30 cellular contexts compared by ENCODE assay signal in the genomic region with DNA sequence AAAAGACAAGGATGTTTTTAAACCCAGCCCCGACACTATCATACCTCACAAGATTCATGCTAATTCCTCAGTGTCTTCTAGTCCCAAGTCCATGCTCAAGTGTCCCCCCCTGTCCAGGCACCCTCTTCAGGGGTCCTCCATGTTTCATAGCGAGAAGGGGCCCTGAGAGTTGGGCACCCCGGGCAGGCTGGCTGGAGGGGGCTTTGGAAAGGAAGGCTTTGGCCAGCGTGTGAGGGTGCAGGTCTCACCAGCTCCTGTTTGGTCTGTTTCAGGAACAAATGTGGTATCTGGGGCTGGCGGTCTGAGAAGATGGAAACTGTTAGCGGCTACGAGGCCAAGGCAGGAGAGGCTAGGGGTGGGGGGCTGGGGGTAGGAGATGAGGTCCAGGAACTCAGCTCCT. TPM values are rescaled to one million over a fixed set of nuclear protein-coding genes. Genes with fewer than 3 reads are reported as not detected.
A peak's percentile ranks its signal among the peaks of the same experiment; 100 is the strongest.
DNase-seq lines count a peak whose midpoint lies in the region; ATAC-seq lines count a peak whose summit lies in the region.
"Had no signal": no experiment of that assay in that cellular context is flagged by ENCODE, and none has a peak within 500 bp of the region (broad histone marks: within the 10 kb centered on the region; RNA-seq: fewer than 3 reads in every experiment).

No MANE protein-coding gene starts in this region.

- no peak overlapping the region for H2AK5ac ChIP-seq in neuronal stem cell (ENCODE audit: low read depth, low read length)

- peak overlapping the region; percentile 55 for H3K27ac Mint-ChIP-seq in activated CD4-positive, alpha-beta T cell treated with anti-CD3 and anti-CD28 coated beads, Interleukin-2, amount 10 ng/mL, durations not matched to agents 24 days and 14 days
- peak overlapping the region in 6 of 8 donors; percentile 29 to 82 (median 59) for H3K27ac Mint-ChIP-seq in CD8-positive, alpha-beta memory T cell
- peak overlapping the region; percentile 40 for H3K27ac Mint-ChIP-seq in activated T-helper 2 cell treated with anti-CD3 and anti-CD28 coated beads, Interferon-gamma antibody, Interleukin-2, Interleukin-4, amounts not matched to agents 10 μg/mL and 5 μg/mL and 100 μg/mL, durations not matched to agents 14 hours and 24 hours and 36 hours
- H3K27ac Mint-ChIP-seq: CD4-positive, alpha-beta T cell; GM23338; nephron had no signal

- H3K27me3 Mint-ChIP-seq in activated CD4-positive, alpha-beta T cell treated with anti-CD3 and anti-CD28 coated beads, Interleukin-2, amount 10 ng/mL, durations not matched to agents 24 days and 14 days, result no peaks in the 10 kb centered on the region
- no peaks in the 10 kb centered on the region for H3K27me3 Mint-ChIP-seq in CD8-positive, alpha-beta memory T cell
- no peaks in the 10 kb centered on the region for H3K27me3 Mint-ChIP-seq in activated T-helper 2 cell treated with anti-CD3 and anti-CD28 coated beads, Interferon-gamma antibody, Interleukin-2, Interleukin-4, amounts not matched to agents 10 μg/mL and 5 μg/mL and 100 μg/mL, durations not matched to agents 14 hours and 24 hours and 36 hours (ENCODE audit: low read depth)
- H3K27me3 Mint-ChIP-seq: CD4-positive, alpha-beta T cell had no signal

- H3K4me2 ChIP-seq in neuronal stem cell (ENCODE audit: insufficient read depth, low read length, poor library complexity, severe bottlenecking), result no peak overlapping the region
- H3K4me2 ChIP-seq: GM23338 had no signal

- H3K4me1 Mint-ChIP-seq in activated CD4-positive, alpha-beta T cell treated with anti-CD3 and anti-CD28 coated beads, Interleukin-2, amount 10 ng/mL, durations not matched to agents 24 days and 14 days, result peaks cover 3% of the 10 kb centered on the region
- peaks cover 17 to 39% (median 26%) of the 10 kb centered on the region in 3 donors for H3K4me1 Mint-ChIP-seq in CD8-positive, alpha-beta memory T cell
- peaks cover 9% of the 10 kb centered on the region for H3K4me1 Mint-ChIP-seq in activated T-helper 2 cell treated with anti-CD3 and anti-CD28 coated beads, Interferon-gamma antibody, Interleukin-2, Interleukin-4, amounts not matched to agents 10 μg/mL and 5 μg/mL and 100 μg/mL, durations not matched to agents 14 hours and 24 hours and 36 hours (ENCODE audit: low read depth)

- H3K27ac ChIP-seq in CD8-positive, alpha-beta memory T cell (ENCODE audit: low read depth, low read length), result no peak overlapping the region
- H3K27ac ChIP-seq in neuronal stem cell (replicated peaks; ENCODE audit: low read length), result no peak overlapping the region
- H3K27ac ChIP-seq: brain microvascular endothelial cell, dorsolateral prefrontal cortex, heart right ventricle, pancreas, Peyer's patch, SJCRH30, testis had no signal

- intact Hi-C loops in activated CD4-positive, alpha-beta T cell treated with anti-CD3 and anti-CD28 coated beads, Interleukin-2, amount 10 ng/mL, durations not matched to agents 24 days and 14 days (cut with micrococcal nuclease), result no loop called here
- intact Hi-C loops in activated T-helper 2 cell treated with anti-CD3 and anti-CD28 coated beads, Interferon-gamma antibody, Interleukin-2, Interleukin-4, amounts not matched to agents 10 μg/mL and 5 μg/mL and 100 μg/mL, durations not matched to agents 14 hours and 24 hours and 36 hours (cut with micrococcal nuclease), result no loop called here

- no peak overlapping the region for H3K18ac ChIP-seq in neuronal stem cell (ENCODE audit: low read length)

- peak overlapping the region; percentile 53 for H2BK5ac ChIP-seq in neuronal stem cell (ENCODE audit: low read length)

- H2BK15ac ChIP-seq in neuronal stem cell (ENCODE audit: low read length), result no peak overlapping the region

- no peak overlapping the region for H2AFZ ChIP-seq in neuronal stem cell (ENCODE audit: low read length)
- H2AFZ ChIP-seq: GM23338 had no signal

- no peak overlapping the region for H3K4me3 ChIP-seq in CD8-positive, alpha-beta memory T cell (ENCODE audit: low read length)
- no peak overlapping the region for H3K4me3 ChIP-seq in neuronal stem cell (ENCODE audit: low read length in 2 of 2)
- H3K4me3 ChIP-seq: dorsolateral prefrontal cortex, GM23338, heart right ventricle, lung, pancreas, Peyer's patch, SJCRH30, testis had no signal

- ATAC-seq in HG02970 (IDR thresholded peaks at IDR 0.05; ENCODE audit: low FRiP score, unreplicated experiment), result no peak
- ATAC-seq: activated CD4-positive, CD25-positive, alpha-beta regulatory T cell treated with anti-CD3 and anti-CD28 coated beads, Interleukin-2, amount 50 U/mL, for 24 hours; GM23338; heart right ventricle; pancreas; stimulated activated naive CD8-positive, alpha-beta T cell treated with anti-CD3 and anti-CD28 coated beads, Interleukin-15, Interleukin-2, amounts not matched to agents 100 U/mL and 50 U/mL, for 24 hours had no signal

- H2BK12ac ChIP-seq in neuronal stem cell (ENCODE audit: low read length), result no peak overlapping the region

- H4K8ac ChIP-seq in neuronal stem cell (ENCODE audit: low read depth, low read length), result no peak overlapping the region

- no peaks in the 10 kb centered on the region for H3K27me3 ChIP-seq in CD8-positive, alpha-beta memory T cell (ENCODE audit: insufficient read depth, low read length, poor library complexity, severe bottlenecking)
- peaks cover 0 to 1% (median 0%) of the 10 kb centered on the region in 3 experiments for H3K27me3 ChIP-seq in neuronal stem cell (ENCODE audit: control insufficient read depth in 3 of 3, insufficient read depth in 3 of 3, low read depth in 1 of 3, low read length in 3 of 3)
- H3K27me3 ChIP-seq: brain microvascular endothelial cell, dorsolateral prefrontal cortex, heart right ventricle, pancreas, Peyer's patch, SJCRH30, testis had no signal

- POLR2A ChIA-PET in CD8-positive, alpha-beta memory T cell (lab: Charles Lee), result interaction anchor here (0.6 to 0.9 kb wide), 2 partner anchors 27 to 47 kb away, joined by 3 to 7 read pairs; no protein-coding TSS in a partner anchor

- H3K9me3 Mint-ChIP-seq in activated CD4-positive, alpha-beta T cell treated with anti-CD3 and anti-CD28 coated beads, Interleukin-2, amount 10 ng/mL, durations not matched to agents 24 days and 14 days, result peaks cover 8% of the 10 kb centered on the region
- H3K9me3 Mint-ChIP-seq in CD8-positive, alpha-beta memory T cell, result peaks cover 4 to 16% (median 10%) of the 10 kb centered on the region in 5 donors
- H3K9me3 Mint-ChIP-seq in activated T-helper 2 cell treated with anti-CD3 and anti-CD28 coated beads, Interferon-gamma antibody, Interleukin-2, Interleukin-4, amounts not matched to agents 10 μg/mL and 5 μg/mL and 100 μg/mL, durations not matched to agents 14 hours and 24 hours and 36 hours, result peaks cover 18% of the 10 kb centered on the region

- H3K4me3 Mint-ChIP-seq in activated CD4-positive, alpha-beta T cell treated with anti-CD3 and anti-CD28 coated beads, Interleukin-2, amount 10 ng/mL, durations not matched to agents 24 days and 14 days, result no peak overlapping the region
- H3K4me3 Mint-ChIP-seq in CD8-positive, alpha-beta memory T cell, result peak overlapping the region in 1 of 7 donors; percentile 67
- H3K4me3 Mint-ChIP-seq in activated T-helper 2 cell treated with anti-CD3 and anti-CD28 coated beads, Interferon-gamma antibody, Interleukin-2, Interleukin-4, amounts not matched to agents 10 μg/mL and 5 μg/mL and 100 μg/mL, durations not matched to agents 14 hours and 24 hours and 36 hours (ENCODE audit: low read depth), result no peak overlapping the region
- H3K4me3 Mint-ChIP-seq: CD4-positive, alpha-beta T cell; GM23338; nephron had no signal

- CTCF ChIA-PET in CD8-positive, alpha-beta memory T cell (lab: Charles Lee), result interaction anchor here (0.8 to 1.8 kb wide), 3 partner anchors 10 to 19 kb away, joined by 3 to 4 read pairs (median 4); partner anchors contain the start of gene ANKRD13D

- no peak overlapping the region for H3K9ac ChIP-seq in neuronal stem cell (ENCODE audit: low read depth, low read length, poor library complexity)

- H3K4me1 ChIP-seq in CD8-positive, alpha-beta memory T cell (ENCODE audit: insufficient read depth, low read length), result peaks cover 16% of the 10 kb centered on the region
- peaks cover 0 to 11% of the 10 kb centered on the region in 2 donors for H3K4me1 ChIP-seq in neuronal stem cell (ENCODE audit: control insufficient read depth in 2 of 2, insufficient read depth in 1 of 2, low read depth in 1 of 2, low read length in 2 of 2)

- H3K14ac ChIP-seq in neuronal stem cell (ENCODE audit: low read length), result no peak overlapping the region

- no CpG with 5 or more reads among the region's 7 CpGs for WGBS in neuronal stem cell (ENCODE audit: extremely low coverage in 2 of 2, insufficient read length in 2 of 2, insufficient replicate concordance in 1 of 2), 2 donors

- no peak overlapping the region for H3K23ac ChIP-seq in neuronal stem cell (ENCODE audit: low read depth, low read length, poor library complexity)

- peaks cover 6% of the 10 kb centered on the region for H3K9me3 ChIP-seq in CD8-positive, alpha-beta memory T cell (ENCODE audit: low read length)
- H3K9me3 ChIP-seq in neuronal stem cell (replicated peaks in 1 of 2; ENCODE audit: control insufficient read depth in 2 of 2, insufficient read depth in 1 of 2, low read depth in 1 of 2, low read length in 2 of 2), result peaks cover 0 to 22% of the 10 kb centered on the region in 2 donors
- H3K9me3 ChIP-seq: pancreas, testis had no signal

- H3K36me3 Mint-ChIP-seq in activated CD4-positive, alpha-beta T cell treated with anti-CD3 and anti-CD28 coated beads, Interleukin-2, amount 10 ng/mL, durations not matched to agents 24 days and 14 days (ENCODE audit: low read depth), result peaks cover 58% of the 10 kb centered on the region
- peaks cover 21 to 65% (median 34%) of the 10 kb centered on the region in 3 donors for H3K36me3 Mint-ChIP-seq in CD8-positive, alpha-beta memory T cell
- H3K36me3 Mint-ChIP-seq in activated T-helper 2 cell treated with anti-CD3 and anti-CD28 coated beads, Interferon-gamma antibody, Interleukin-2, Interleukin-4, amounts not matched to agents 10 μg/mL and 5 μg/mL and 100 μg/mL, durations not matched to agents 14 hours and 24 hours and 36 hours (ENCODE audit: low read depth), result peaks cover 76% of the 10 kb centered on the region

- peaks cover 22% of the 10 kb centered on the region for H3K36me3 ChIP-seq in CD8-positive, alpha-beta memory T cell (ENCODE audit: insufficient read depth, low read length)
- peaks cover 24 to 74% of the 10 kb centered on the region in 2 donors for H3K36me3 ChIP-seq in neuronal stem cell (replicated peaks in 1 of 2; ENCODE audit: control insufficient read depth in 2 of 2, insufficient read depth in 2 of 2, low read length in 2 of 2)

- no peak overlapping the region for H2BK120ac ChIP-seq in neuronal stem cell (ENCODE audit: low read depth, low read length)

- no peaks in the 10 kb centered on the region for H3K79me1 ChIP-seq in neuronal stem cell (ENCODE audit: low read depth, low read length)

- H4K91ac ChIP-seq in neuronal stem cell (ENCODE audit: low read depth, low read length, poor library complexity), result no peak overlapping the region

- DNase-seq in activated CD4-positive, alpha-beta T cell treated with anti-CD3 and anti-CD28 coated beads, Interleukin-2, amount 10 ng/mL, durations not matched to agents 24 days and 14 days, result no peak
- DNase-seq in activated CD4-positive, alpha-beta T cell treated with anti-CD3 and anti-CD28 coated beads, Interleukin-2, amount 50 U/mL, for 48 hours, result no peak
- DNase-seq in CD8-positive, alpha-beta memory T cell, result no peak
- no peak for DNase-seq in activated T-helper 2 cell treated with anti-CD3 and anti-CD28 coated beads, Interferon-gamma antibody, Interleukin-2, Interleukin-4, amounts not matched to agents 10 μg/mL and 5 μg/mL and 100 μg/mL, durations not matched to agents 14 hours and 24 hours and 36 hours (ENCODE audit: low spot score)
- DNase-seq in neuronal stem cell (ENCODE audit: low spot score) (no peak), SKM-1 treated with dmso at 0.1 percent for 144 hours (lab: John Stamatoyannopoulos, UW; ENCODE audit: unreplicated experiment) (no peak)
- DNase-seq in stimulated activated CD4-positive, alpha-beta T cell treated with anti-CD3 and anti-CD28 coated beads, Interleukin-4, amount 100 ng/mL, for 1 hour, result no peak
- DNase-seq: 8988T; activated naive CD4-positive, alpha-beta T cell; activated T-cell treated with anti-CD3 and anti-CD28 coated beads for 4 hours; amygdala; brain microvascular endothelial cell; CD4-positive, alpha-beta T cell; foreskin melanocyte; heart right ventricle; NCI-H2107; NCI-H774; retina; SJCRH30; small intestine; stimulated activated naive CD8-positive, alpha-beta T cell treated with anti-CD3 and anti-CD28 coated beads, Interleukin-15, Interleukin-2, amounts not matched to agents 100 U/mL and 50 U/mL, for 24 hours; testis had no signal

- H3K4ac ChIP-seq in neuronal stem cell (ENCODE audit: low read length), result no peak overlapping the region

RNA-seq across cellular contexts. Expression of gene SSH3, which starts 4.5 kb away (rescaled TPM):
- 7.1 and 8.1 TPM in 2 replicates for total RNA-seq in activated CD4-positive, alpha-beta T cell treated with anti-CD3 and anti-CD28 coated beads, Interleukin-2, amount 10 ng/mL, durations not matched to agents 24 days and 14 days
- total RNA-seq in CD8-positive, alpha-beta memory T cell, result 10 to 100 TPM in 1 of 2 experiments, 1 to 10 TPM in 1; 8.4 to 10.6 TPM
- 3.5 TPM for polyA plus RNA-seq in CD8-positive, alpha-beta memory T cell
- 12.1 and 16.2 TPM in 2 replicates for total RNA-seq in activated T-helper 2 cell treated with anti-CD3 and anti-CD28 coated beads, Interferon-gamma antibody, Interleukin-2, Interleukin-4, amounts not matched to agents 10 μg/mL and 5 μg/mL and 100 μg/mL, durations not matched to agents 14 hours and 24 hours and 36 hours
- polyA plus RNA-seq in neuronal stem cell (2013, experiment 1 of 2), result 28.5 TPM
- polyA plus RNA-seq in neuronal stem cell (2013, experiment 2 of 2), result 34.0 TPM

RNA-seq across cellular contexts. Expression of gene ANKRD13D, which starts 9.7 kb away (rescaled TPM):
- total RNA-seq in activated CD4-positive, alpha-beta T cell treated with anti-CD3 and anti-CD28 coated beads, Interleukin-2, amount 10 ng/mL, durations not matched to agents 24 days and 14 days, result 114 and 124 TPM in 2 replicates
- total RNA-seq in CD8-positive, alpha-beta memory T cell, result 10 to 100 TPM; 84.9 to 90.1 TPM
- polyA plus RNA-seq in CD8-positive, alpha-beta memory T cell, result 23.9 TPM
- 119 and 135 TPM in 2 replicates for total RNA-seq in activated T-helper 2 cell treated with anti-CD3 and anti-CD28 coated beads, Interferon-gamma antibody, Interleukin-2, Interleukin-4, amounts not matched to agents 10 μg/mL and 5 μg/mL and 100 μg/mL, durations not matched to agents 14 hours and 24 hours and 36 hours
- polyA plus RNA-seq in neuronal stem cell (2013, experiment 1 of 2), result 23.9 TPM
- 22.5 TPM for polyA plus RNA-seq in neuronal stem cell (2013, experiment 2 of 2)

RNA-seq across cellular contexts. Expression of gene GRK2, which starts 32.5 kb away (rescaled TPM):
- total RNA-seq in activated CD4-positive, alpha-beta T cell treated with anti-CD3 and anti-CD28 coated beads, Interleukin-2, amount 10 ng/mL, durations not matched to agents 24 days and 14 days, result 244 and 248 TPM in 2 replicates
- total RNA-seq in CD8-positive, alpha-beta memory T cell, result 100 to 1,000 TPM; 237 to 246 TPM
- 69.9 TPM for polyA plus RNA-seq in CD8-positive, alpha-beta memory T cell
- total RNA-seq in activated T-helper 2 cell treated with anti-CD3 and anti-CD28 coated beads, Interferon-gamma antibody, Interleukin-2, Interleukin-4, amounts not matched to agents 10 μg/mL and 5 μg/mL and 100 μg/mL, durations not matched to agents 14 hours and 24 hours and 36 hours, result 282 and 287 TPM in 2 replicates
- polyA plus RNA-seq in neuronal stem cell (2013, experiment 1 of 2), result 33.4 TPM
- polyA plus RNA-seq in neuronal stem cell (2013, experiment 2 of 2), result 33.1 TPM

RNA-seq across cellular contexts. Expression of gene POLD4, which starts 54.6 kb away (rescaled TPM):
- total RNA-seq in activated CD4-positive, alpha-beta T cell treated with anti-CD3 and anti-CD28 coated beads, Interleukin-2, amount 10 ng/mL, durations not matched to agents 24 days and 14 days, result 36.0 and 36.4 TPM in 2 replicates
- 10 to 100 TPM; 32.3 to 37.8 TPM for total RNA-seq in CD8-positive, alpha-beta memory T cell
- 91.2 TPM for polyA plus RNA-seq in CD8-positive, alpha-beta memory T cell
- 41.1 and 50.1 TPM in 2 replicates for total RNA-seq in activated T-helper 2 cell treated with anti-CD3 and anti-CD28 coated beads, Interferon-gamma antibody, Interleukin-2, Interleukin-4, amounts not matched to agents 10 μg/mL and 5 μg/mL and 100 μg/mL, durations not matched to agents 14 hours and 24 hours and 36 hours
- 11.9 TPM for polyA plus RNA-seq in neuronal stem cell (2013, experiment 1 of 2)
- polyA plus RNA-seq in neuronal stem cell (2013, experiment 2 of 2), result 10.9 TPM
